ENCODE assay signal across 1 cellular context in genomic region chr14:73661872-73662271, GRCh38.
TF ChIP-seq lines count a peak whose summit lies in the region.

No MANE protein-coding gene starts in this region.

TF ChIP-seq in endothelial cell of umbilical vein, 7 proteins besides CTCF, POLR2A, EP300 and RAD21:
- TF ChIP-seq, protein P1, sequence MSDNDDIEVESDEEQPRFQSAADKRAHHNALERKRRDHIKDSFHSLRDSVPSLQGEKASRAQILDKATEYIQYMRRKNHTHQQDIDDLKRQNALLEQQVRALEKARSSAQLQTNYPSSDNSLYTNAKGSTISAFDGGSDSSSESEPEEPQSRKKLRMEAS (IDR thresholded peaks at IDR 0.05; ENCODE audit: insufficient read depth, insufficient read length): no peak
- no peak for TF ChIP-seq GATA2 (IDR thresholded peaks at IDR 0.05; ENCODE audit: insufficient read depth, insufficient read length, low read depth, low read length)
- no peak for TF ChIP-seq MYC (IDR thresholded peaks at IDR 0.05; ENCODE audit: low read depth, low read length)
- no peak for TF ChIP-seq JUN (IDR thresholded peaks at IDR 0.05; ENCODE audit: borderline replicate concordance, insufficient read depth, insufficient read length, low read depth)
- no peak for TF ChIP-seq FOS (IDR thresholded peaks at IDR 0.05; ENCODE audit: borderline replicate concordance, insufficient read depth, low read length)
